In the genomic region with DNA sequence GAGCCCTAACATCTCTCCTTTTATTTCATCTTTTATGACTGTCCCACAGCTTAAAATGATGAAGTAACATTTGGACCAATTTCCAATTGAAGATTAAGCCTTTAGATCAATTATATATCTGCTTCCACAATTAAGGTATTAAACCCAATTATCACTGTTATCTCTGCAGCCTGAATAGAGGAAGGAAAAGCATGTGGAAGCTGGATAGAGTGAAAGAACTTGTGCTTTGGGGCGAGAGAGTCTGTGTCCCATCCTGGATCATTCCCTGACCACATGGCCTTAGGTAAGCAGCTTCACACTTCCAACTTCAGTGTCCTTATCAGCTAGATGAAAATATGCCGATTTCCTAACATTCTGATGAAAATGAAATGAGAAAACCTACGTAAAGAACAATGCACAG, we compare ENCODE assay signal across 22 cellular contexts.
"Had no signal": no experiment of that assay in that cellular context is flagged by ENCODE, and none has a peak within 500 bp of the region (broad histone marks: within the 10 kb centered on the region; RNA-seq: fewer than 3 reads in every experiment).

No MANE protein-coding gene starts in this region.

- H3K27ac Mint-ChIP-seq: T-cell; T-helper 1 cell treated with Interleukin-12 subunit alpha and Interleukin-12 subunit beta and Interleukin-4 antibody, amounts not matched to agents 30 μg/mL and 1 μg/mL, for 36 hours had no signal

- ATAC-seq: HepG2, Panc1, PC-3, T-cell had no signal

- H3K4me1 Mint-ChIP-seq: T-cell had no signal

- H3K4me2 ChIP-seq: KMS-11 had no signal

- H3K4me3 Mint-ChIP-seq: T-cell; T-helper 1 cell treated with Interleukin-12 subunit alpha and Interleukin-12 subunit beta and Interleukin-4 antibody, amounts not matched to agents 30 μg/mL and 1 μg/mL, for 36 hours had no signal

- H3K9me3 Mint-ChIP-seq: T-helper 1 cell treated with Interleukin-12 subunit alpha and Interleukin-12 subunit beta and Interleukin-4 antibody, amounts not matched to agents 30 μg/mL and 1 μg/mL, for 36 hours had no signal

- H3K27ac ChIP-seq: KMS-11, RWPE1 had no signal

- FAIRE-seq: HepG2 had no signal

- H3K9ac ChIP-seq: KMS-11 had no signal

- DNase-seq: IMR-90, Kasumi-1, MM.1S, MV-4-11, NCI-H1048, NCI-H1105, NCI-H1417, NCI-H1436 treated with DMSO at 0.1 percent for 48 hours, NCI-H1694, NCI-H187 treated with DMSO at 0.1 percent for 48 hours, NCI-H2029 treated with DMSO at 0.1 percent for 48 hours, NCI-H2227 treated with DMSO at 0.1 percent for 48 hours, NCI-H526, PC-3, SHP77, SW 1271, T-cell had no signal

- H3K36me3 Mint-ChIP-seq: T-cell had no signal
